ENCODE assay signal across 29 cellular contexts in genomic region chr5:61455179-61456006, GRCh38.
DNase-seq lines count a peak whose midpoint lies in the region; ATAC-seq, FAIRE-seq and TF ChIP-seq lines count a peak whose summit lies in the region.
"Had no signal": no experiment of that assay in that cellular context is flagged by ENCODE, and none has a peak within 500 bp of the region (broad histone marks: within the 10 kb centered on the region; RNA-seq: fewer than 3 reads in every experiment).

No MANE protein-coding gene starts in this region.

- TF ChIP-seq CTCF in D721Med (IDR thresholded peaks at IDR 0.05; ENCODE audit: insufficient read depth, missing control alignments) (no peak), endothelial cell (IDR thresholded peaks at IDR 0.05; ENCODE audit: unreplicated experiment) (no peak), osteocyte (IDR thresholded peaks at IDR 0.05) (no peak), natural killer cell (IDR thresholded peaks at IDR 0.05) (no peak)

- peak; percentile 16 for FAIRE-seq in D721Med (lab: Jason Lieb, UNC)

- 0 out of 2 replicates have a peak overlapping the region, but pooled peaks have one; percentile 5 for H3K4me3 ChIP-seq in HUES64 (ENCODE audit: low read length)
- H3K4me3 ChIP-seq in mesendoderm (ENCODE audit: low read length), result no peak overlapping the region
- H3K4me3 ChIP-seq: HAP-1, SJSA1 had no signal

- H3K27me3 Mint-ChIP-seq in endothelial cell (ENCODE audit: unreplicated experiment), result no peaks in the 10 kb centered on the region
- H3K27me3 Mint-ChIP-seq in osteocyte (ENCODE audit: unreplicated experiment), result no peaks in the 10 kb centered on the region
- H3K27me3 Mint-ChIP-seq in natural killer cell (ENCODE audit: low read depth in 2 of 2), result no peaks in the 10 kb centered on the region
- H3K27me3 Mint-ChIP-seq: CD8-positive, alpha-beta memory T cell; IgD-negative memory B cell had no signal

- H3K9me3 ChIP-seq in HUES64 (ENCODE audit: insufficient read depth, low read depth, low read length), result no peaks in the 10 kb centered on the region
- H3K9me3 ChIP-seq: BE2C, HAP-1, SJSA1 had no signal

- peaks cover 4% of the 10 kb centered on the region for H3K79me2 ChIP-seq in mesendoderm (ENCODE audit: control insufficient read depth, insufficient read depth, low read length)

- peaks cover 2% of the 10 kb centered on the region for H3K79me1 ChIP-seq in mesendoderm (ENCODE audit: low read length)

- H3K4me1 ChIP-seq in HUES64 (ENCODE audit: insufficient read depth, low read length), result peaks cover 29% of the 10 kb centered on the region
- H3K4me1 ChIP-seq in mesendoderm (ENCODE audit: control insufficient read depth, low read depth, low read length), result peaks cover 8% of the 10 kb centered on the region
- H3K4me1 ChIP-seq: BE2C, HAP-1 had no signal

- no peak overlapping the region for H3K4me3 Mint-ChIP-seq in endothelial cell (ENCODE audit: unreplicated experiment)
- H3K4me3 Mint-ChIP-seq in osteocyte (ENCODE audit: unreplicated experiment), result no peak overlapping the region
- H3K4me3 Mint-ChIP-seq in natural killer cell, result no peak overlapping the region
- H3K4me3 Mint-ChIP-seq: CD14-positive monocyte; CD8-positive, alpha-beta memory T cell; HFFc6; IgD-negative memory B cell had no signal

- no peaks in the 10 kb centered on the region for H3K36me3 ChIP-seq in HUES64 (ENCODE audit: insufficient read depth, low read length)
- H3K36me3 ChIP-seq in mesendoderm (ENCODE audit: control insufficient read depth, insufficient read depth, low read length), result no peaks in the 10 kb centered on the region
- H3K36me3 ChIP-seq: BE2C, HAP-1 had no signal

- H3K27me3 ChIP-seq in HUES64 (ENCODE audit: insufficient read depth, low read length) (no peaks in the 10 kb centered on the region), mesendoderm (ENCODE audit: insufficient read depth, low read length, poor library complexity) (no peaks in the 10 kb centered on the region)
- H3K27me3 ChIP-seq: BE2C, SJSA1 had no signal

- H3K9ac ChIP-seq in HUES64 (ENCODE audit: low read depth, low read length) (no peak overlapping the region), mesendoderm (ENCODE audit: low read length) (no peak overlapping the region)

- H3K9me3 Mint-ChIP-seq in endothelial cell (ENCODE audit: unreplicated experiment), result no peaks in the 10 kb centered on the region
- no peaks in the 10 kb centered on the region for H3K9me3 Mint-ChIP-seq in osteocyte (ENCODE audit: unreplicated experiment)
- no peaks in the 10 kb centered on the region for H3K9me3 Mint-ChIP-seq in natural killer cell
- H3K9me3 Mint-ChIP-seq: CD14-positive monocyte; CD8-positive, alpha-beta memory T cell; HFFc6 had no signal

- no peak overlapping the region for H4K8ac ChIP-seq in mesendoderm (ENCODE audit: low read depth, low read length)

- no peak overlapping the region for H2BK15ac ChIP-seq in mesendoderm (replicated peaks; ENCODE audit: low read depth)

- 68% methylated on average over 7 of the region's 12 CpGs for WGBS in HUES64
- WGBS in mesendoderm (ENCODE audit: extremely low coverage, insufficient coverage, low lambda C conversion rate), result no CpG with 5 or more reads among the region's 12 CpGs

- H3K56ac ChIP-seq in mesendoderm (ENCODE audit: low read length), result no peak overlapping the region

- DNase-seq in D721Med (ENCODE audit: insufficient read length, low spot score) (no peak), endothelial cell (ENCODE audit: low spot score) (no peak), mesendoderm (peak; percentile 53), NCI-H187 (lab: John Stamatoyannopoulos, UW) (no peak), osteocyte (ENCODE audit: extremely low spot score, unreplicated experiment) (no peak), natural killer cell (no peak)
- DNase-seq: 8988T; ACHN; BE2C; Calu3; CD8-positive, alpha-beta memory T cell; DMS153; DND-41; HFFc6; Karpas-422; MV-4-11; NCI-H1105; NCI-H1436 treated with DMSO at 0.1 percent for 48 hours; NCI-H1930; NCI-H2107; NCI-H524; Right ventricle myocardium superior; RPMI8226 had no signal

- no peak overlapping the region for H3K23ac ChIP-seq in mesendoderm (ENCODE audit: low read length)

- intact Hi-C loops in natural killer cell (cut with micrococcal nuclease), result no loop called here

- peak overlapping the region; percentile 90 for H3K18ac ChIP-seq in mesendoderm (ENCODE audit: low read length)

- peak overlapping the region; percentile 22 for H3K27ac Mint-ChIP-seq in endothelial cell (ENCODE audit: unreplicated experiment)
- H3K27ac Mint-ChIP-seq in osteocyte (ENCODE audit: unreplicated experiment), result no peak overlapping the region
- H3K27ac Mint-ChIP-seq in natural killer cell, result no peak overlapping the region
- H3K27ac Mint-ChIP-seq: CD14-positive monocyte, HFFc6 had no signal

- H2BK120ac ChIP-seq in mesendoderm (ENCODE audit: low read depth, low read length), result no peak overlapping the region

- no peak overlapping the region for H3K4ac ChIP-seq in mesendoderm (ENCODE audit: low read depth, low read length)

- no peaks in the 10 kb centered on the region for H3K36me3 Mint-ChIP-seq in endothelial cell (ENCODE audit: low read depth, unreplicated experiment)
- H3K36me3 Mint-ChIP-seq in osteocyte (ENCODE audit: unreplicated experiment), result no peaks in the 10 kb centered on the region
- H3K36me3 Mint-ChIP-seq in natural killer cell, result no peaks in the 10 kb centered on the region

- peaks cover 22% of the 10 kb centered on the region for H3K4me1 Mint-ChIP-seq in endothelial cell (ENCODE audit: unreplicated experiment)
- H3K4me1 Mint-ChIP-seq in osteocyte (ENCODE audit: unreplicated experiment), result peaks cover 35% of the 10 kb centered on the region
- H3K4me1 Mint-ChIP-seq in natural killer cell, result peaks cover 0 to 8% of the 10 kb centered on the region in 2 donors

- no peak overlapping the region for H2AK5ac ChIP-seq in mesendoderm (ENCODE audit: low read length)

- no peak overlapping the region for H2BK5ac ChIP-seq in mesendoderm (ENCODE audit: low read length)

- no peak overlapping the region for H3K4me2 ChIP-seq in mesendoderm (ENCODE audit: low read length)

- no peak overlapping the region for H4K5ac ChIP-seq in mesendoderm (ENCODE audit: low read length)

- ATAC-seq in GM19035 (IDR thresholded peaks at IDR 0.05; ENCODE audit: unreplicated experiment), result no peak
- ATAC-seq in natural killer cell, result no peak

- H3K27ac ChIP-seq in HUES64 (ENCODE audit: low read depth, low read length) (peak overlapping the region; percentile 46; the same call in 1 of the 2 replicates), mesendoderm (ENCODE audit: low read depth, low read length) (no peak overlapping the region)
- H3K27ac ChIP-seq: SJSA1 had no signal
